ENCODE assay signal across 9 cellular contexts in the genomic region with DNA sequence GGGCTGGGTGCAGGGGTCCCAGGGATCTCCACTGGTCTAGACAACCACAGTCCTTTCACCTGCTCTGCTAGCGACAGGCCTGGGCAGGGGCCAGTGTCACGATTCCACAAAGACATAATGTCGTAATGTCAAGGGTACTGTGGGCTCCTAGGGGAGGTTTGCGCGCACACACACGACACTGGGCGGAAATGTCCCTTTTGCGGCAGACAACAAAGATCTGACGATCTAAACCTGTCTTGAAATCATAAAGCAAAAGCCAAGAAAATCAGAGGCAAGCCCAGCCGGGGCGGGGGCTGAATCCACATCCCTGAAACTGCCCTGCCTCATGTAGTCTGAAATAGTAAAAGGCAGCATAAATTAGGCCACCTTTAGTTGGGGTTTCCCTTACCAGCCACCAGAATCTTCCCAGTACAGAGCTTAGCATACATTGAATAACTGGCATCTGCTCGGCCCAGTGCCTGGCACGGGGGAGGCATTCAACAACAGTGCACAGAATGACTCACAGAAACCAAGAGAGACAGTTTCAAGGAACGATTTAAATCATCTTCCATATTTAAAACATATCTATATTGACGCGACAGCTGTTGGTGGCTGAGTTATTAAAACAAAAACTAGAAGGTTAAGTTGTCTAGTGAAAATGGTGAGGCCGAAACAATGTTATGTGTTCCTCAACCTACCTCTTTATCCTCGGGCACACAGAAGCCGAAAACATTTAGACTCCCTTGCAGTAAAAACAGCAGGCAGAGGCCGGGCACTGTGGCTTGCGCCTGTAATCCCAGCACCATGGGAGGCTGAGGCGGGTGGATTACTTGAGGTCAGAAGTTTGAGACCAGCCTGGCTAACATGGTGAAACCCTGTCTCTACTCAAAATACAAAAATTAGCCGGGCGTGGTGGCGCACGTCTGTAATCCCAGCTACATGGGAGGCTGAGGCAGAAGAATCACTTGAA.
DNase-seq lines count a peak whose midpoint lies in the region; ATAC-seq and TF ChIP-seq lines count a peak whose summit lies in the region.
"Had no signal": no experiment of that assay in that cellular context is flagged by ENCODE, and none has a peak within 500 bp of the region (broad histone marks: within the 10 kb centered on the region; RNA-seq: fewer than 3 reads in every experiment).

No MANE protein-coding gene starts in this region.

- TF ChIP-seq EP300 in sigmoid colon (IDR thresholded peaks at IDR 0.05), result no peak

- intact Hi-C loops in sigmoid colon (cut with DNase I), result no loop called here

- DNase-seq in activated CD4-positive, CD25-positive, alpha-beta regulatory T cell treated with anti-CD3 and anti-CD28 coated beads, Interleukin-2, amount 50 U/mL, for 72 hours, result peak; percentile 49
- DNase-seq in stimulated activated CD4-positive, alpha-beta T cell treated with anti-CD3 and anti-CD28 coated beads, Interleukin-15, amount 100 ng/mL, for 48 hours (ENCODE audit: low read depth in 2 of 2), result peak; percentile 29 to 47
- no peak for DNase-seq in DMS79 (lab: John Stamatoyannopoulos, UW)
- DNase-seq in HT-29 (ENCODE audit: low spot score), result no peak
- no peak for DNase-seq in DMS53 (lab: John Stamatoyannopoulos, UW)
- DNase-seq in sigmoid colon, result no peak

- no peak overlapping the region for H3K27ac ChIP-seq in sigmoid colon

- 73 to 80% methylated on average over 26 of the region's 26 CpGs for WGBS in sigmoid colon, 2 donors

- H3K9me3 ChIP-seq in sigmoid colon, result no peaks in the 10 kb centered on the region

- H3K27me3 ChIP-seq in sigmoid colon, result no peaks in the 10 kb centered on the region

- H3K36me3 ChIP-seq in sigmoid colon, result no peaks in the 10 kb centered on the region

- ATAC-seq in GM19351 (IDR thresholded peaks at IDR 0.05; ENCODE audit: unreplicated experiment) (peak; percentile 85), HG02885 (IDR thresholded peaks at IDR 0.05; ENCODE audit: poor library complexity, unreplicated experiment) (peak; percentile 93)
- ATAC-seq: K562 had no signal

- no peak for TF ChIP-seq POLR2A in sigmoid colon (IDR thresholded peaks at IDR 0.05)

- no peak for TF ChIP-seq CTCF in sigmoid colon (IDR thresholded peaks at IDR 0.05)

- no peaks in the 10 kb centered on the region for H3K4me1 ChIP-seq in sigmoid colon

- H3K4me3 ChIP-seq in sigmoid colon, result no peak overlapping the region
- H3K4me3 ChIP-seq: K562 had no signal

Comparison
In these comparisons a context has a peak if more than half of its experiments do, and no peak if none do; other contexts are left out.
1. DNase-seq: peak in activated CD4-positive, CD25-positive, alpha-beta regulatory T cell treated with anti-CD3 and anti-CD28 coated beads, Interleukin-2, amount 50 U/mL, for 72 hours (single experiment) and stimulated activated CD4-positive, alpha-beta T cell treated with anti-CD3 and anti-CD28 coated beads, Interleukin-15, amount 100 ng/mL, for 48 hours (2 of 2); none in DMS79 (single experiment), HT-29 (single experiment), DMS53 (single experiment) and sigmoid colon (single experiment).